ENCODE assay signal across 8 cellular contexts in the genomic region with DNA sequence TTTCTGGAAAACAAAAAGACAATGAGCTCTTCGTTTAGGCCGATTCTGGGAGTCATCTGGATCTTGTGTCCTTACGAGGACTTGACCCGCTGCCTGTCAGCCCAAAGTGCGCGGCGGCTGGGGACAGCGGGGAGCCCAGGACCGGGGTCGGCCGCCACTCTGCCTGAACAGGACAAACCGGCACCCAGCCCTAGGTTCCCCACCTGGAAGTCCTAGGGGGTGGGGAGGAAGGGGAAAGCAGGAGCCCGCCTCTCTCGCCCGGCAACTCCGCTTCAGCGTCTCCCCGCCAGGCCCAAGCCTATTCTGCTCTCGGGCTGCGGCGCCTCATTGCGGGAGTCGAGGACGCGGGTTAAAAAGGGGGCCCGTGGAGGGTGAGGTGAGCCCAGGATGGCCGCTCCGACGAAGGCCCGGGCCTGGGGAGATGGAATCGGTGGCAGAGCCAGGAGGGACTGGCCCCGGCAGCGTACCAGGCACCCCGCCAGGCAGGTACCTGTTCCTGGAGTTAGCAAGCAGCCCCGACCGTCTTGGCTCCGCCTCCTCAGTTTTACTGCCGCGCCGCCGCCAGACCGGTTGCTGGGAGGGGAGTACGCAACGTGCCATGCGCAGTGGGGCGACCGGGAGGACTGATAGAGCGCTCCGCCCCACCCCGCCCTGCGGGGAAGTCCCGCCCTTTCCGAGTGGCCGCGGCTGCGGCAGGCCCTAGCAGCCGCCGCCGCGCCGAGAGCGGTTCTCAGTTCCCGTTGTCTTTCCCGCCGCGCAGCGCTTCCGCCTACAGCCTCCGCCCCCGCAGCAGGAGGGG. TPM values are rescaled to one million over a fixed set of nuclear protein-coding genes. Genes with fewer than 3 reads are reported as not detected.
DNase-seq lines count a peak whose midpoint lies in the region; ATAC-seq and TF ChIP-seq lines count a peak whose summit lies in the region.

A gene with protein sequence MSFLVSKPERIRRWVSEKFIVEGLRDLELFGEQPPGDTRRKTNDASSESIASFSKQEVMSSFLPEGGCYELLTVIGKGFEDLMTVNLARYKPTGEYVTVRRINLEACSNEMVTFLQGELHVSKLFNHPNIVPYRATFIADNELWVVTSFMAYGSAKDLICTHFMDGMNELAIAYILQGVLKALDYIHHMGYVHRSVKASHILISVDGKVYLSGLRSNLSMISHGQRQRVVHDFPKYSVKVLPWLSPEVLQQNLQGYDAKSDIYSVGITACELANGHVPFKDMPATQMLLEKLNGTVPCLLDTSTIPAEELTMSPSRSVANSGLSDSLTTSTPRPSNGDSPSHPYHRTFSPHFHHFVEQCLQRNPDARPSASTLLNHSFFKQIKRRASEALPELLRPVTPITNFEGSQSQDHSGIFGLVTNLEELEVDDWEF (minus strand): TSS at position 549 of the 799 bp plus-strand sequence. CDS start 13,430 bp downstream, outside the sequence.

- peak within 1 kb of the TSS; percentile 80 to 84 for H3K9ac ChIP-seq in liver (ENCODE audit: low read depth in 1 of 2, low read length in 2 of 2)

- peaks cover 1 to 23% (median 12%) of the 10 kb centered on the region in 4 donors for H3K4me1 ChIP-seq in liver (ENCODE audit: control insufficient read depth in 4 of 4, insufficient read depth in 4 of 4, low read length in 3 of 4)

- TF ChIP-seq CTCF in liver (IDR thresholded peaks at IDR 0.05; ENCODE audit: low read depth, low read length, missing input control): no peak

- peak within 1 kb of the TSS; percentile 64 to 81 (median 67) for H3K4me3 ChIP-seq in liver (ENCODE audit: low read depth in 1 of 3, low read length in 3 of 3)

- ATAC-seq in GM19372 (IDR thresholded peaks at IDR 0.05; ENCODE audit: low read depth, unreplicated experiment) (peak; percentile 89), HG03558 (IDR thresholded peaks at IDR 0.05; ENCODE audit: extremely low read depth, unreplicated experiment) (peak; percentile 66)

- no peaks in the 10 kb centered on the region for H3K9me3 ChIP-seq in liver (ENCODE audit: control insufficient read depth in 4 of 4, low read length in 3 of 4)

- no peaks in the 10 kb centered on the region for H3K27me3 ChIP-seq in liver (ENCODE audit: control insufficient read depth in 4 of 4, insufficient read depth in 4 of 4, low read length in 3 of 4)

- peak; percentile 70 to 98 (median 94) for DNase-seq in C1 segment of cervical spinal cord (lab: John Stamatoyannopoulos, UW)
- peak; percentile 96 for DNase-seq in NCI-H748 treated with DMSO at 0.1 percent for 48 hours (lab: John Stamatoyannopoulos, UW)
- DNase-seq in activated CD4-positive, alpha-beta T cell treated with anti-CD3 and anti-CD28 coated beads, Interleukin-2, amount 50 U/mL, for 4 hours: peak; percentile 98 to 99
- peak; percentile 99 for DNase-seq in dermis blood vessel endothelial cell
- DNase-seq in stimulated activated CD4-positive, alpha-beta T cell treated with anti-CD3 and anti-CD28 coated beads, Interleukin-4, amount 100 ng/mL, for 24 hours: peak; percentile 99

- H3K27ac ChIP-seq in liver (ENCODE audit: low read depth in 1 of 2, low read length in 2 of 2): peak within 1 kb of the TSS; percentile 86 to 89

- H3K36me3 ChIP-seq in liver (ENCODE audit: control insufficient read depth in 4 of 4, insufficient read depth in 3 of 4, low read depth in 1 of 4, low read length in 3 of 4): peaks cover 2 to 8% (median 4%) of the 10 kb centered on the region in 4 donors

- WGBS in liver: under 1% methylated on average over 70 of the region's 70 CpGs

- TF ChIP-seq RAD21 in liver (IDR thresholded peaks at IDR 0.05): peak; percentile 44 to 49

TF ChIP-seq in liver, 16 proteins besides CTCF, POLR2A, EP300 and RAD21:
- TF ChIP-seq EGR1 (IDR thresholded peaks at IDR 0.05; ENCODE audit: low read depth in 2 of 2): peak; percentile 99
- no peak for TF ChIP-seq FOXA2 (IDR thresholded peaks at IDR 0.05)
- TF ChIP-seq TAF1 (conservative IDR thresholded peaks at IDR 0.05): peak; percentile 60
- TF ChIP-seq, protein P1, sequence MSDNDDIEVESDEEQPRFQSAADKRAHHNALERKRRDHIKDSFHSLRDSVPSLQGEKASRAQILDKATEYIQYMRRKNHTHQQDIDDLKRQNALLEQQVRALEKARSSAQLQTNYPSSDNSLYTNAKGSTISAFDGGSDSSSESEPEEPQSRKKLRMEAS (IDR thresholded peaks at IDR 0.05): peak; percentile 62
- TF ChIP-seq GABPA (IDR thresholded peaks at IDR 0.05 in 1 of 2, conservative IDR thresholded peaks at IDR 0.05 in 1 of 2): peak; percentile 28 to 85
- TF ChIP-seq, protein P2, sequence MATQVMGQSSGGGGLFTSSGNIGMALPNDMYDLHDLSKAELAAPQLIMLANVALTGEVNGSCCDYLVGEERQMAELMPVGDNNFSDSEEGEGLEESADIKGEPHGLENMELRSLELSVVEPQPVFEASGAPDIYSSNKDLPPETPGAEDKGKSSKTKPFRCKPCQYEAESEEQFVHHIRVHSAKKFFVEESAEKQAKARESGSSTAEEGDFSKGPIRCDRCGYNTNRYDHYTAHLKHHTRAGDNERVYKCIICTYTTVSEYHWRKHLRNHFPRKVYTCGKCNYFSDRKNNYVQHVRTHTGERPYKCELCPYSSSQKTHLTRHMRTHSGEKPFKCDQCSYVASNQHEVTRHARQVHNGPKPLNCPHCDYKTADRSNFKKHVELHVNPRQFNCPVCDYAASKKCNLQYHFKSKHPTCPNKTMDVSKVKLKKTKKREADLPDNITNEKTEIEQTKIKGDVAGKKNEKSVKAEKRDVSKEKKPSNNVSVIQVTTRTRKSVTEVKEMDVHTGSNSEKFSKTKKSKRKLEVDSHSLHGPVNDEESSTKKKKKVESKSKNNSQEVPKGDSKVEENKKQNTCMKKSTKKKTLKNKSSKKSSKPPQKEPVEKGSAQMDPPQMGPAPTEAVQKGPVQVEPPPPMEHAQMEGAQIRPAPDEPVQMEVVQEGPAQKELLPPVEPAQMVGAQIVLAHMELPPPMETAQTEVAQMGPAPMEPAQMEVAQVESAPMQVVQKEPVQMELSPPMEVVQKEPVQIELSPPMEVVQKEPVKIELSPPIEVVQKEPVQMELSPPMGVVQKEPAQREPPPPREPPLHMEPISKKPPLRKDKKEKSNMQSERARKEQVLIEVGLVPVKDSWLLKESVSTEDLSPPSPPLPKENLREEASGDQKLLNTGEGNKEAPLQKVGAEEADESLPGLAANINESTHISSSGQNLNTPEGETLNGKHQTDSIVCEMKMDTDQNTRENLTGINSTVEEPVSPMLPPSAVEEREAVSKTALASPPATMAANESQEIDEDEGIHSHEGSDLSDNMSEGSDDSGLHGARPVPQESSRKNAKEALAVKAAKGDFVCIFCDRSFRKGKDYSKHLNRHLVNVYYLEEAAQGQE (IDR thresholded peaks at IDR 0.05): peak; percentile 81
- no peak for TF ChIP-seq HNF4G (IDR thresholded peaks at IDR 0.05)
- TF ChIP-seq, protein P3, sequence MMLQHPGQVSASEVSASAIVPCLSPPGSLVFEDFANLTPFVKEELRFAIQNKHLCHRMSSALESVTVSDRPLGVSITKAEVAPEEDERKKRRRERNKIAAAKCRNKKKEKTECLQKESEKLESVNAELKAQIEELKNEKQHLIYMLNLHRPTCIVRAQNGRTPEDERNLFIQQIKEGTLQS (IDR thresholded peaks at IDR 0.05): no peak
- no peak for TF ChIP-seq JUND (IDR thresholded peaks at IDR 0.05)
- no peak for TF ChIP-seq NR2F2 (IDR thresholded peaks at IDR 0.05)
- TF ChIP-seq HNF4A (conservative IDR thresholded peaks at IDR 0.05): peak in 1 of 2 donors; percentile 16
- peak; percentile 77 for TF ChIP-seq YY1 (IDR thresholded peaks at IDR 0.05)
- TF ChIP-seq, protein P4, sequence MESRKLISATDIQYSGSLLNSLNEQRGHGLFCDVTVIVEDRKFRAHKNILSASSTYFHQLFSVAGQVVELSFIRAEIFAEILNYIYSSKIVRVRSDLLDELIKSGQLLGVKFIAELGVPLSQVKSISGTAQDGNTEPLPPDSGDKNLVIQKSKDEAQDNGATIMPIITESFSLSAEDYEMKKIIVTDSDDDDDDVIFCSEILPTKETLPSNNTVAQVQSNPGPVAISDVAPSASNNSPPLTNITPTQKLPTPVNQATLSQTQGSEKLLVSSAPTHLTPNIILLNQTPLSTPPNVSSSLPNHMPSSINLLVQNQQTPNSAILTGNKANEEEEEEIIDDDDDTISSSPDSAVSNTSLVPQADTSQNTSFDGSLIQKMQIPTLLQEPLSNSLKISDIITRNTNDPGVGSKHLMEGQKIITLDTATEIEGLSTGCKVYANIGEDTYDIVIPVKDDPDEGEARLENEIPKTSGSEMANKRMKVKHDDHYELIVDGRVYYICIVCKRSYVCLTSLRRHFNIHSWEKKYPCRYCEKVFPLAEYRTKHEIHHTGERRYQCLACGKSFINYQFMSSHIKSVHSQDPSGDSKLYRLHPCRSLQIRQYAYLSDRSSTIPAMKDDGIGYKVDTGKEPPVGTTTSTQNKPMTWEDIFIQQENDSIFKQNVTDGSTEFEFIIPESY (IDR thresholded peaks at IDR 0.05): no peak
- no peak for TF ChIP-seq FOXA1 (IDR thresholded peaks at IDR 0.05)
- TF ChIP-seq SP1 (IDR thresholded peaks at IDR 0.05): peak; percentile 66
- peak; percentile 12 to 13 for TF ChIP-seq RXRA (IDR thresholded peaks at IDR 0.05)

RNA-seq across cellular contexts. Expression of the gene that starts here (rescaled TPM):
- total RNA-seq in dermis blood vessel endothelial cell (26.5 and 27.5 TPM in 2 replicates), liver (10 to 100 TPM in 1 of 2 donors, 1 to 10 TPM in 1; 7.8 to 17.9 TPM)
- polyA plus RNA-seq in liver: 1 to 10 TPM; 7.7 to 8.6 TPM

Comparison
In these comparisons a context has a peak if more than half of its experiments do, and no peak if none do; other contexts are left out.
1. Peak in every context shown above with its lines: DNase-seq, ATAC-seq, H3K4me3 ChIP-seq and H3K27ac ChIP-seq.